ENCODE assay signal across 8 cellular contexts in the genomic region with DNA sequence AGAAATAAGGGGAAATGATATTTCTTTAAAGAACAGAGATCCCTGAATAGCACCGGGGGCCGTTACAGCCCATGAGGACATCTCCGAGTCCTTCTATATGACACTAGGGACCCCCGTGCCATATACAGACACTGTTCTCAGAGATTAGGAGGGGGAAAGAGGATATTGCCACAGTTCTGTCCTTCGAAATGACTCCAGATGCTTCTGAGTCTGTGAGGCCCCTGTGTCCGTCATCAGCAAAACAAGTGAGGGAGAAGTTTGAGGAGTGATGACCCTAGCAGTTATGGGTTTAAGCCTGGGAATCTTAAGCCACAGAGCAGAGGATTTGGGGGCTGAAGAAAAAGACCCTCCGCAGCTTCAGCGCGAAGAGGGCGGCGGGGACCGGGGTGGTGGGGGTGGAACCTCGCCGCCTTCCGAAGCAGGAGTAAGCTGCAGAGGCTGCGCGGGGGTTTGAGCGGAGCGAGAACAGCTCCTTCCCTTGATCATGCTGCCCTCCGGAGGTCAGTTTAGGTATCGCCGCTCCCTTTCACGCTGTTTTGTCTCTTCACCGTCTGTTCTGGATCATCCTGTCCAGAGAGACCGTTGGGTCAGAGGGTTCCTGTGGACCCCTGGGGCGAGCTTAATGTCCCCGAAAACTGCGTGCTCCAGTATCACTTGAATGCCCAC. TPM values are rescaled to one million over a fixed set of nuclear protein-coding genes. Genes with fewer than 3 reads are reported as not detected.
DNase-seq lines count a peak whose midpoint lies in the region; ATAC-seq and TF ChIP-seq lines count a peak whose summit lies in the region.

No MANE protein-coding gene starts in this region.

- no peaks in the 10 kb centered on the region for H3K4me1 ChIP-seq in prostate gland (replicated peaks)
- peaks cover 21% of the 10 kb centered on the region for H3K4me1 ChIP-seq in upper lobe of right lung

- DNase-seq in DMS79 treated with DMSO at 0.1 percent for 48 hours (lab: John Stamatoyannopoulos, UW) (peak; percentile 80), NCI-H1930 (lab: John Stamatoyannopoulos, UW) (peak; percentile 63 to 74), T-helper 2 cell (peak; percentile 76 to 91 (median 83)), left ventricle myocardium superior (peak; percentile 91), prostate gland (ENCODE audit: low spot score) (peak; percentile 88), upper lobe of right lung (peak; percentile 91)

- H3K4me3 ChIP-seq in prostate gland: peak overlapping the region; percentile 41 to 44
- peak overlapping the region; percentile 59 for H3K4me3 ChIP-seq in upper lobe of right lung

- H3K9me3 ChIP-seq in prostate gland (no peaks in the 10 kb centered on the region), upper lobe of right lung (no peaks in the 10 kb centered on the region)

- TF ChIP-seq CTCF in prostate gland (IDR thresholded peaks at IDR 0.05) (peak; percentile 89 to 98 (median 94)), upper lobe of right lung (IDR thresholded peaks at IDR 0.05) (peak; percentile 99)

- intact Hi-C loops in left ventricle myocardium superior (cut with micrococcal nuclease): loop anchor here (5.0 to 10.0 kb wide), 2 partner anchors 86 to 233 kb away; no protein-coding TSS in a partner anchor
- intact Hi-C loops in prostate gland (cut with DNase I): loop anchor here (1.0 to 10.0 kb wide), 4 partner anchors 47 to 233 kb away; partner anchors contain the start of genes RXRB and SLC39A7
- intact Hi-C loops in upper lobe of right lung (cut with DNase I): loop anchor here (10.0 kb wide), 3 partner anchors 83 to 233 kb away; no protein-coding TSS in a partner anchor

- H3K36me3 ChIP-seq in prostate gland (no peaks in the 10 kb centered on the region), upper lobe of right lung (peaks cover 18% of the 10 kb centered on the region)

- H3K27me3 ChIP-seq in prostate gland (replicated peaks; ENCODE audit: insufficient read depth): no peaks in the 10 kb centered on the region
- no peaks in the 10 kb centered on the region for H3K27me3 ChIP-seq in upper lobe of right lung

- WGBS in prostate gland: 1% methylated on average over 28 of the region's 28 CpGs

- ATAC-seq in HG02798 (IDR thresholded peaks at IDR 0.05; ENCODE audit: poor library complexity, unreplicated experiment) (peak; percentile 33), left ventricle myocardium superior (peak; percentile 76), upper lobe of right lung (peak; percentile 85)

- H3K27ac ChIP-seq in angular gyrus (ENCODE audit: low read depth, low read length) (peak overlapping the region; percentile 72), prostate gland (peak overlapping the region; percentile 88 to 91), upper lobe of right lung (peak overlapping the region; percentile 81)

- no peak for TF ChIP-seq POLR2A in prostate gland (IDR thresholded peaks at IDR 0.05)

RNA-seq across cellular contexts. Expression of gene VPS52, which starts 23.6 kb away (rescaled TPM):
- total RNA-seq in left ventricle myocardium superior (32.7 TPM), prostate gland (10 to 100 TPM; 42.2 to 55.0 TPM), upper lobe of right lung (47.5 TPM)

RNA-seq across cellular contexts. Expression of gene RPS18, which starts 23.8 kb away (rescaled TPM):
- total RNA-seq in left ventricle myocardium superior (931 TPM), prostate gland (1,000 to 10,000 TPM; 1,990 to 4,594 TPM), upper lobe of right lung (1,687 TPM)

RNA-seq across cellular contexts. Expression of gene B3GALT4, which starts 28.8 kb away (rescaled TPM):
- total RNA-seq in left ventricle myocardium superior (6.9 TPM), prostate gland (10 to 100 TPM; 15.8 to 21.4 TPM), upper lobe of right lung (16.8 TPM)

RNA-seq across cellular contexts. Expression of gene RING1, which starts 39.8 kb away (rescaled TPM):
- total RNA-seq in left ventricle myocardium superior: 30.1 TPM
- 10 to 100 TPM; 23.9 to 30.8 TPM for total RNA-seq in prostate gland
- 42.0 TPM for total RNA-seq in upper lobe of right lung

RNA-seq across cellular contexts. Expression of gene WDR46, which starts 40.9 kb away (rescaled TPM):
- total RNA-seq in left ventricle myocardium superior (15.1 TPM), prostate gland (10 to 100 TPM; 41.3 to 47.2 TPM), upper lobe of right lung (37.0 TPM)

Comparison
In these comparisons a context has a peak if more than half of its experiments do, and no peak if none do; other contexts are left out.
1. Peak in every context shown above with its lines: DNase-seq, ATAC-seq, H3K4me3 ChIP-seq and H3K27ac ChIP-seq.
2. ATAC-seq: peak in every context shown above with its lines; median percentile 85 in upper lobe of right lung; 76 in left ventricle myocardium superior; 33 in HG02798.